8 cellular contexts compared by ENCODE assay signal in the genomic region with DNA sequence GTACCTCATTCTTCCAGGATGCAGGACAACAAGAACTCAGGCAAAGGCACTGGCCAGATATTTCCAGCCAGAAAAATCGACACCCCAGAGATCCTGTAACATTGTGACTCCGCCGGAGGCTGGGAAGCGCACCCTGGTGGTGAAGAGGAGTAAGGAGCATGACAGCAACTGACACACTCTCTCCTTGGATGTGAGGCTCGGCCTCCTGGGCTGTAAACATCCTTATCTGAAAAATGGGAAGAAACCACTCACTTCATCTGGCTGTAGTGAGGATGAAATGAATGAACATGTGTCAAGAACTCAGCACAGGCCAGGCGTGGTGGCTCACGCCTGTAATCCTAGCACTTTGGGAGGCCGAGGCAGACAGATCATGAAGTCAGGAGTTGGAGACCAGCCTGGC. TPM values are rescaled to one million over a fixed set of nuclear protein-coding genes. Genes with fewer than 3 reads are reported as not detected.
DNase-seq lines count a peak whose midpoint lies in the region; ATAC-seq and TF ChIP-seq lines count a peak whose summit lies in the region.

No MANE protein-coding gene starts in this region.

- peaks cover 17 to 40% of the 10 kb centered on the region in 2 donors for H3K36me3 Mint-ChIP-seq in CD4-positive, alpha-beta memory T cell
- H3K36me3 Mint-ChIP-seq in HFFc6 (ENCODE audit: low read depth) (peaks cover 16% of the 10 kb centered on the region), T-helper 17 cell (ENCODE audit: low read depth) (peaks cover 12% of the 10 kb centered on the region), memory B cell (peaks cover 19% of the 10 kb centered on the region)

- H3K27ac Mint-ChIP-seq in CD4-positive, alpha-beta memory T cell = peak overlapping the region in 6 of 7 donors; percentile 53 to 87 (median 80)
- H3K27ac Mint-ChIP-seq in HFFc6 = peak overlapping the region; percentile 64
- peak overlapping the region; percentile 53 for H3K27ac Mint-ChIP-seq in T-helper 17 cell
- H3K27ac Mint-ChIP-seq in memory B cell = peak overlapping the region; percentile 40

- no peak overlapping the region for H3K4me3 Mint-ChIP-seq in CD4-positive, alpha-beta memory T cell
- H3K4me3 Mint-ChIP-seq in HFFc6 (no peak overlapping the region), T-helper 17 cell (no peak overlapping the region), memory B cell (no peak overlapping the region)

- DNase-seq in CD4-positive, alpha-beta memory T cell = peak; percentile 30 to 56 (median 39)
- peak; percentile 23 for DNase-seq in HFFc6
- DNase-seq in T-helper 17 cell = peak in 1 of 3 donors; percentile 14
- DNase-seq in T47D (ENCODE audit: low read depth in 1 of 2, low spot score in 1 of 2) = peak; percentile 64 to 75
- DNase-seq in memory B cell (ENCODE audit: low spot score in 2 of 2) = peak in 1 of 2 donors; percentile 38

- no peak overlapping the region for H3K4me3 ChIP-seq in CD4-positive, alpha-beta memory T cell (ENCODE audit: low read length in 2 of 2)

- CTCF ChIA-PET in CD4-positive, alpha-beta memory T cell (lab: Charles Lee; ENCODE audit: partially characterized antibody) = interaction anchor here (0.8 to 5.3 kb wide), 11 partner anchors 19 to 122 kb away, joined by 3 to 37 read pairs (median 3); partner anchors contain the start of gene TCHP

- H3K27ac ChIP-seq in CD4-positive, alpha-beta memory T cell (ENCODE audit: low read depth, low read length) = no peak overlapping the region

- H3K9me3 Mint-ChIP-seq in CD4-positive, alpha-beta memory T cell = no peaks in the 10 kb centered on the region
- H3K9me3 Mint-ChIP-seq in HFFc6 = no peaks in the 10 kb centered on the region
- no peaks in the 10 kb centered on the region for H3K9me3 Mint-ChIP-seq in memory B cell

- intact Hi-C loops in CD4-positive, alpha-beta memory T cell (cut with micrococcal nuclease) = loop anchor here (1.0 kb wide), 1 partner anchor 74 kb away; no protein-coding TSS in a partner anchor

- ATAC-seq in T-helper 17 cell = peak; percentile 67
- ATAC-seq in memory B cell (ENCODE audit: low read depth) = peak; percentile 56
- no peak for ATAC-seq in GM19463 (IDR thresholded peaks at IDR 0.05; ENCODE audit: unreplicated experiment)
- ATAC-seq in GM19467 (IDR thresholded peaks at IDR 0.05; ENCODE audit: unreplicated experiment) = no peak
- ATAC-seq in GM18502 (IDR thresholded peaks at IDR 0.05; ENCODE audit: poor library complexity, unreplicated experiment) = no peak

- H3K4me1 ChIP-seq in CD4-positive, alpha-beta memory T cell (ENCODE audit: insufficient read depth, low read length) = no peaks in the 10 kb centered on the region

- peaks cover 0 to 7% (median 3%) of the 10 kb centered on the region in 4 donors for H3K4me1 Mint-ChIP-seq in CD4-positive, alpha-beta memory T cell
- H3K4me1 Mint-ChIP-seq in HFFc6 (ENCODE audit: low read depth) = peaks cover 5% of the 10 kb centered on the region
- H3K4me1 Mint-ChIP-seq in T-helper 17 cell = peaks cover 7% of the 10 kb centered on the region
- peaks cover 13% of the 10 kb centered on the region for H3K4me1 Mint-ChIP-seq in memory B cell

- no peaks in the 10 kb centered on the region for H3K27me3 Mint-ChIP-seq in CD4-positive, alpha-beta memory T cell
- H3K27me3 Mint-ChIP-seq in HFFc6 (ENCODE audit: insufficient read depth) (peaks cover 6% of the 10 kb centered on the region), T-helper 17 cell (no peaks in the 10 kb centered on the region), memory B cell (no peaks in the 10 kb centered on the region)

- POLR2A ChIA-PET in CD4-positive, alpha-beta memory T cell (lab: Charles Lee; ENCODE audit: partially characterized antibody) = interaction anchor here (1.2 kb wide), 1 partner anchor 27 kb away, joined by 5 read pairs; the partner anchor contains the start of gene TCHP

- peaks cover 35% of the 10 kb centered on the region for H3K36me3 ChIP-seq in CD4-positive, alpha-beta memory T cell (ENCODE audit: insufficient read depth, low read length)

- H3K27me3 ChIP-seq in CD4-positive, alpha-beta memory T cell (ENCODE audit: insufficient read depth, low read length) = no peaks in the 10 kb centered on the region

- peak; percentile 85 for TF ChIP-seq CTCF in HFFc6 (IDR thresholded peaks at IDR 0.05)

- in situ Hi-C loops in T47D (cut with HindIII; ENCODE audit: low pct_unique_long_range_greater_than_20kb, low sequenced_read_pairs) = no loop called here

- H3K9me3 ChIP-seq in CD4-positive, alpha-beta memory T cell (ENCODE audit: control insufficient read depth in 1 of 2, low read length in 2 of 2) = no peaks in the 10 kb centered on the region
- no peaks in the 10 kb centered on the region for H3K9me3 ChIP-seq in T-helper 17 cell (ENCODE audit: control insufficient read depth, low read length, poor library complexity, severe bottlenecking)

RNA-seq across cellular contexts. Expression of gene TCHP, which starts 27.5 kb away (rescaled TPM):
- 10 to 100 TPM; 41.4 to 45.0 TPM for total RNA-seq in CD4-positive, alpha-beta memory T cell
- 10 to 100 TPM in 1 of 2 donors, 1 to 10 TPM in 1; 3.0 to 15.7 TPM for polyA plus RNA-seq in CD4-positive, alpha-beta memory T cell
- total RNA-seq in HFFc6 (2021; fragmentation: NEBNext Ultra II Directional; extraction: Animal tissue kit (Norgen Biotek cat#: 25700)) = 10 to 100 TPM; 15.0 to 21.0 (median 18.2) TPM
- 10 to 100 TPM; 17.6 to 18.7 TPM for total RNA-seq in T-helper 17 cell

RNA-seq across cellular contexts. Expression of gene GLTP, which starts 47.3 kb away (rescaled TPM):
- total RNA-seq in CD4-positive, alpha-beta memory T cell = 10 to 100 TPM; 24.0 TPM
- polyA plus RNA-seq in CD4-positive, alpha-beta memory T cell = 10 to 100 TPM; 23.6 to 48.1 TPM
- 10 to 100 TPM; 77.4 to 87.9 (median 82.0) TPM for total RNA-seq in HFFc6 (2021; fragmentation: NEBNext Ultra II Directional; extraction: Animal tissue kit (Norgen Biotek cat#: 25700))
- 10 to 100 TPM; 28.3 to 29.4 TPM for total RNA-seq in T-helper 17 cell

Comparison
In these comparisons a context has a peak if more than half of its experiments do, and no peak if none do; other contexts are left out.
1. ATAC-seq: peak in T-helper 17 cell (single experiment) and memory B cell (single experiment); none in GM19463 (single experiment), GM19467 (single experiment) and GM18502 (single experiment).
2. Peak in every context shown above with its lines, with median percentiles within 50 percentile points of each other: H3K27ac Mint-ChIP-seq.